ENCODE assay signal across 35 cellular contexts in the genomic region with DNA sequence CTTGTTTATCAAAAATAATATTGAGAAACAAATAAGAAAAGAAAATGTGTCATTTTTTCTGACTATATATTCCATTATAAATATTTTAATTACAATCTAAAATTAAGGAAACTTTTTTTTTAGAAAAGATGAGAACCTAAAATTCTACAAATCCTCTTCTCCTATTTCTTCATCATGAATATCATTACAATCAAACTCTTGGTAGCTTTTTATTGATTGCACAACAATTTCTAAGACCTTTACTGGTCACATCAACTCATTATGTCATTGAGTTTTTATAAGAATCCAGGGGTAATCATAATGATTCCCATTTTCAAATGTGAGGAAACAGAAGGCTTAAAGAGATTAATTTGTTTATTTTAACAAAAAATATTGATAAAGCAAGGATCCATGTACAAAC.
"Had no signal": no experiment of that assay in that cellular context is flagged by ENCODE, and none has a peak within 500 bp of the region (broad histone marks: within the 10 kb centered on the region; RNA-seq: fewer than 3 reads in every experiment).

No MANE protein-coding gene starts in this region.

- H3K4me3 ChIP-seq: MG63 had no signal

- H3K27me3 ChIP-seq: MG63 had no signal

- H3K36me3 ChIP-seq: MG63 had no signal

- DNase-seq: Karpas-422, Kasumi-1, MG63, MM.1S, MV-4-11, NCI-H1048, NCI-H1092, NCI-H1092 treated with DMSO at 0.1 percent for 48 hours, NCI-H1105, NCI-H1105 treated with DMSO at 0.1 percent for 48 hours, NCI-H1417, NCI-H1417 treated with DMSO at 0.1 percent for 48 hours, NCI-H1436, NCI-H1436 treated with DMSO at 0.1 percent for 48 hours, NCI-H146, NCI-H1694, NCI-H1694 treated with DMSO at 0.1 percent for 48 hours, NCI-H187, NCI-H187 treated with DMSO at 0.1 percent for 48 hours, NCI-H1930, NCI-H2029, NCI-H2029 treated with DMSO at 0.1 percent for 48 hours, NCI-H2081, NCI-H2081 treated with DMSO at 0.1 percent for 48 hours, NCI-H2107, NCI-H2171, NCI-H2171 treated with DMSO at 0.1 percent for 48 hours, NCI-H2227 treated with DMSO at 0.1 percent for 48 hours, NCI-H226, NCI-H345, NCI-H446, NCI-H446 treated with DMSO at 0.1 percent for 48 hours, NCI-H510A, NCI-H510A treated with DMSO at 0.1 percent for 48 hours, NCI-H524 had no signal

- H3K9me3 ChIP-seq: MG63 had no signal
